Comparison of ENCODE assay signal across 8 cellular contexts in genomic region chr12:4579305-4580097, GRCh38. TPM values are rescaled to one million over a fixed set of nuclear protein-coding genes. Genes with fewer than 3 reads are reported as not detected.
A peak's percentile ranks its signal among the peaks of the same experiment; 100 is the strongest.
DNase-seq lines count a peak whose midpoint lies in the region; ATAC-seq, FAIRE-seq and TF ChIP-seq lines count a peak whose summit lies in the region.

No MANE protein-coding gene starts in this region.

- TF ChIP-seq EP300 in HepG2 (IDR thresholded peaks at IDR 0.05; ENCODE audit: low read depth in 2 of 2, low read length in 2 of 2) (no peak), HepG2 (CRISPR knock-in tag; IDR thresholded peaks at IDR 0.05; ENCODE audit: borderline replicate concordance) (no peak)

- DNase-seq in D721Med (ENCODE audit: insufficient read length, low spot score) (no peak), KBM-7 (peak; percentile 58), WERI-Rb-1 (peak; percentile 54), HepG2 (ENCODE audit: low spot score) (peak; percentile 17), NCI-H187 (lab: John Stamatoyannopoulos, UW) (no peak), hippocampal formation (lab: John Stamatoyannopoulos, UW) (no peak), ascending aorta (ENCODE audit: low spot score in 2 of 2) (no peak), T-helper 9 cell (no peak)

- H3K4me1 ChIP-seq in HepG2 (ENCODE audit: insufficient read depth, low read length) (no peaks in the 10 kb centered on the region), ascending aorta (no peaks in the 10 kb centered on the region)

- H3K9ac ChIP-seq in HepG2 (ENCODE audit: insufficient read depth, low read depth, low read length) = no peak overlapping the region

- no peaks in the 10 kb centered on the region for H4K20me1 ChIP-seq in HepG2 (ENCODE audit: insufficient read depth, low read length)

- H3K4me3 ChIP-seq in WERI-Rb-1 (ENCODE audit: low read depth, low read length) (no peak overlapping the region), HepG2 (replicated peaks in 1 of 3; ENCODE audit: insufficient read depth in 1 of 3, low read depth in 2 of 3, low read length in 3 of 3) (no peak overlapping the region), ascending aorta (no peak overlapping the region)

- BruUV-seq in HepG2 (replicated peaks; lab: Mats Ljungman, UMichigan) = no TSS peak

- H3K4me2 ChIP-seq in HepG2 (ENCODE audit: low read depth, low read length) = no peak overlapping the region

- TF ChIP-seq POLR2A in HepG2 (IDR thresholded peaks at IDR 0.05; ENCODE audit: insufficient read depth in 1 of 2, low read depth in 2 of 2, low read length in 2 of 2) = no peak

- peak; percentile 11 for FAIRE-seq in D721Med (lab: Jason Lieb, UNC)
- FAIRE-seq in HepG2 (lab: Jason Lieb, UNC) = peak; percentile 61

- no peak overlapping the region for H2AFZ ChIP-seq in HepG2 (ENCODE audit: low read length)

- no peak overlapping the region for H3K27ac ChIP-seq in WERI-Rb-1
- H3K27ac ChIP-seq in HepG2 (ENCODE audit: extremely low read length, insufficient read depth, low read length) = no peak overlapping the region
- no peak overlapping the region for H3K27ac ChIP-seq in ascending aorta

- H3K27me3 ChIP-seq in WERI-Rb-1 (ENCODE audit: insufficient read depth, low read depth, severe bottlenecking) = no peaks in the 10 kb centered on the region
- H3K27me3 ChIP-seq in HepG2 (ENCODE audit: control insufficient read depth in 1 of 2, insufficient read depth in 2 of 2, low read length in 2 of 2) = peaks cover 3 to 22% of the 10 kb centered on the region in 2 experiments; a peak in 4 of 5 replicates
- no peaks in the 10 kb centered on the region for H3K27me3 ChIP-seq in ascending aorta

- POLR2A ChIA-PET in HepG2 (lab: Yijun Ruan, JAX) = no interaction called here

- H3K9me3 ChIP-seq in WERI-Rb-1 (ENCODE audit: severe bottlenecking) (no peaks in the 10 kb centered on the region), HepG2 (ENCODE audit: low read length) (no peaks in the 10 kb centered on the region), ascending aorta (no peaks in the 10 kb centered on the region)

- H3K36me3 ChIP-seq in WERI-Rb-1 (no peaks in the 10 kb centered on the region), HepG2 (replicated peaks in 1 of 2; ENCODE audit: control insufficient read depth in 1 of 2, insufficient read depth in 2 of 2, low read length in 2 of 2) (no peaks in the 10 kb centered on the region), ascending aorta (no peaks in the 10 kb centered on the region)

- intact Hi-C loops in HepG2 (cut with micrococcal nuclease; ENCODE audit: unreplicated experiment) = loop anchor here (1.0 to 2.0 kb wide), 2 partner anchors 69 to 179 kb away; partner anchors contain the start of genes AKAP3 and NDUFA9
- intact Hi-C loops in ascending aorta (cut with DNase I) = no loop called here

- peak; percentile 80 for ATAC-seq in HepG2

- CTCF ChIA-PET in HepG2 (lab: Yijun Ruan, JAX; ENCODE audit: low intra/inter-chr PET ratio, low total read pairs) = interaction anchor here (1.4 kb wide), 1 partner anchor 178 kb away, joined by 14 read pairs; no protein-coding TSS in a partner anchor

- WGBS in HepG2 (ENCODE audit: low lambda C conversion rate) = 18% methylated on average over 8 of the region's 8 CpGs

- in situ Hi-C loops in KBM-7 (cut with MboI; ENCODE audit: low pct_unique_long_range_greater_than_20kb, low sequenced_read_pairs) = no loop called here
- in situ Hi-C loops in HepG2 (cut with HindIII; ENCODE audit: extremely low pct_ligation_motif_present, low pct_unique_long_range_greater_than_20kb) = loop anchor here (5.0 kb wide), 1 partner anchor 178 kb away; no protein-coding TSS in a partner anchor

- TF ChIP-seq CTCF in D721Med (IDR thresholded peaks at IDR 0.05; ENCODE audit: insufficient read depth, missing control alignments) (peak; percentile 73), WERI-Rb-1 (IDR thresholded peaks at IDR 0.05; ENCODE audit: low read depth, low read length) (peak; percentile 63), HepG2 (CRISPR knock-in tag; IDR thresholded peaks at IDR 0.05) (peak; percentile 66), ascending aorta (IDR thresholded peaks at IDR 0.05) (peak in 1 of 3 experiments; percentile 4)

- H3K79me2 ChIP-seq in HepG2 (ENCODE audit: insufficient read depth, low read length) = no peaks in the 10 kb centered on the region

- peak; percentile 24; the same call in 1 of the 2 replicates for TF ChIP-seq RAD21 in HepG2 (CRISPR knock-in tag; IDR thresholded peaks at IDR 0.05)

TF ChIP-seq in HepG2, 621 proteins besides CTCF, POLR2A, EP300 and RAD21:
- TF ChIP-seq ZNF33A (CRISPR knock-in tag; IDR thresholded peaks at IDR 0.05; ENCODE audit: borderline replicate concordance) = no peak
- TF ChIP-seq GLMP (CRISPR knock-in tag; IDR thresholded peaks at IDR 0.05; ENCODE audit: borderline replicate concordance) = no peak
- TF ChIP-seq MAFF (IDR thresholded peaks at IDR 0.05; ENCODE audit: low read depth, low read length) = no peak
- peak; percentile 78 for TF ChIP-seq STAG1 (CRISPR knock-in tag; IDR thresholded peaks at IDR 0.05)
TF ChIP-seq in HepG2: peak in this region for 1.

RNA-seq across cellular contexts. Expression of gene DYRK4, which starts 17.5 kb away (rescaled TPM):
- 40.2 and 47.4 TPM in 2 replicates for total RNA-seq in HepG2 (2016; rRNA removed; fragmentation: Illumina TruSeq; extraction: Trizol)
- total RNA-seq in HepG2 (2016; cell fraction: cytosol; rRNA removed; fragmentation: Illumina TruSeq; extraction: Trizol; ENCODE audit: low read depth) = 18.4 and 26.2 TPM in 2 replicates
- total RNA-seq in HepG2 (2016; cell fraction: insoluble cytoplasmic fraction; rRNA removed; fragmentation: Illumina TruSeq; extraction: Trizol) = 31.6 and 50.5 TPM in 2 replicates
- 29.5 and 31.7 TPM in 2 replicates for total RNA-seq in HepG2 (2016; cell fraction: membrane; rRNA removed; fragmentation: Illumina TruSeq; extraction: Trizol)
- total RNA-seq in HepG2 (2016; cell fraction: nucleus; rRNA removed; fragmentation: Illumina TruSeq; extraction: Trizol) = 20.3 and 23.7 TPM in 2 replicates
- polyA plus RNA-seq in HepG2 (2011; rRNA removed) = 27.9 and 29.4 TPM in 2 replicates
- 19.8 and 23.1 TPM in 2 replicates for polyA plus RNA-seq in HepG2 (2011; cell fraction: cytosol; rRNA removed)
- polyA plus RNA-seq in HepG2 (2011; cell fraction: nucleus; rRNA removed) = 15.5 and 18.9 TPM in 2 replicates
- polyA plus RNA-seq in HepG2 (2012) = 20.8 and 21.2 TPM in 2 replicates
- polyA plus RNA-seq in HepG2 (2016; cell fraction: cytosol; fragmentation: Illumina TruSeq; extraction: Trizol; ENCODE audit: low read depth) = 18.4 and 23.4 TPM in 2 replicates
- polyA plus RNA-seq in HepG2 (2016; cell fraction: insoluble cytoplasmic fraction; fragmentation: Illumina TruSeq; extraction: Trizol; ENCODE audit: low read depth) = 52.5 and 53.4 TPM in 2 replicates
- polyA plus RNA-seq in HepG2 (2016; cell fraction: membrane; fragmentation: Illumina TruSeq; extraction: Trizol; ENCODE audit: low read depth) = 28.6 and 29.4 TPM in 2 replicates
- polyA plus RNA-seq in HepG2 (2016; cell fraction: nucleus; fragmentation: Illumina TruSeq; extraction: Trizol; ENCODE audit: insufficient read depth, low read depth) = 27.7 and 33.8 TPM in 2 replicates
- polyA minus RNA-seq in HepG2 (2011; rRNA and poly(A)+ RNA removed; ENCODE audit: low replicate concordance) = 12.7 and 17.0 TPM in 2 replicates
- 6.2 TPM in 2 replicates for polyA minus RNA-seq in HepG2 (2011; cell fraction: cytosol; rRNA and poly(A)+ RNA removed)
- polyA minus RNA-seq in HepG2 (2011; cell fraction: nucleus; rRNA and poly(A)+ RNA removed) = 12.5 and 17.7 TPM in 2 replicates
- 60.7 TPM for total RNA-seq in ascending aorta

RNA-seq across cellular contexts. Expression of gene RAD51AP1, which starts 40.8 kb away (rescaled TPM):
- total RNA-seq in HepG2 (2016; rRNA removed; fragmentation: Illumina TruSeq; extraction: Trizol) = 49.3 and 79.3 TPM in 2 replicates
- 6.9 and 7.6 TPM in 2 replicates for total RNA-seq in HepG2 (2016; cell fraction: cytosol; rRNA removed; fragmentation: Illumina TruSeq; extraction: Trizol; ENCODE audit: low read depth)
- total RNA-seq in HepG2 (2016; cell fraction: insoluble cytoplasmic fraction; rRNA removed; fragmentation: Illumina TruSeq; extraction: Trizol) = 51.4 and 84.6 TPM in 2 replicates
- total RNA-seq in HepG2 (2016; cell fraction: membrane; rRNA removed; fragmentation: Illumina TruSeq; extraction: Trizol) = 17.9 and 22.4 TPM in 2 replicates
- 45.3 and 45.9 TPM in 2 replicates for total RNA-seq in HepG2 (2016; cell fraction: nucleus; rRNA removed; fragmentation: Illumina TruSeq; extraction: Trizol)
- polyA plus RNA-seq in HepG2 (2011; rRNA removed) = 6.7 and 16.6 TPM in 2 replicates
- polyA plus RNA-seq in HepG2 (2011; cell fraction: cytosol; rRNA removed) = 4.7 and 6.3 TPM in 2 replicates
- polyA plus RNA-seq in HepG2 (2011; cell fraction: nucleus; rRNA removed) = 8.7 and 9.8 TPM in 2 replicates
- polyA plus RNA-seq in HepG2 (2012) = 6.3 and 17.3 TPM in 2 replicates
- polyA plus RNA-seq in HepG2 (2016; cell fraction: cytosol; fragmentation: Illumina TruSeq; extraction: Trizol; ENCODE audit: low read depth) = 3.3 and 3.4 TPM in 2 replicates
- 68.2 and 73.1 TPM in 2 replicates for polyA plus RNA-seq in HepG2 (2016; cell fraction: insoluble cytoplasmic fraction; fragmentation: Illumina TruSeq; extraction: Trizol; ENCODE audit: low read depth)
- polyA plus RNA-seq in HepG2 (2016; cell fraction: membrane; fragmentation: Illumina TruSeq; extraction: Trizol; ENCODE audit: low read depth) = 8.8 and 8.9 TPM in 2 replicates
- 40.3 and 41.0 TPM in 2 replicates for polyA plus RNA-seq in HepG2 (2016; cell fraction: nucleus; fragmentation: Illumina TruSeq; extraction: Trizol; ENCODE audit: insufficient read depth, low read depth)
- polyA minus RNA-seq in HepG2 (2011; rRNA and poly(A)+ RNA removed; ENCODE audit: low replicate concordance) = 1.8 and 5.4 TPM in 2 replicates
- polyA minus RNA-seq in HepG2 (2011; cell fraction: cytosol; rRNA and poly(A)+ RNA removed) = 3.5 and 5.9 TPM in 2 replicates
- polyA minus RNA-seq in HepG2 (2011; cell fraction: nucleus; rRNA and poly(A)+ RNA removed) = 20.3 and 23.4 TPM in 2 replicates
- total RNA-seq in ascending aorta = not detected

Comparison
In these comparisons a context has a peak if more than half of its experiments do, and no peak if none do; other contexts are left out.
1. DNase-seq: peak in KBM-7 (single experiment), WERI-Rb-1 (single experiment) and HepG2 (single experiment); none in D721Med (single experiment), NCI-H187 (0 of 2), hippocampal formation (0 of 2), ascending aorta (0 of 2) and T-helper 9 cell (single experiment).